In genomic region chr1:231106347-231106746, GRCh38 we compare ENCODE assay signal across 12 cellular contexts. TPM values are rescaled to one million over a fixed set of nuclear protein-coding genes. Genes with fewer than 3 reads are reported as not detected.
DNase-seq lines count a peak whose midpoint lies in the region; ATAC-seq lines count a peak whose summit lies in the region.
"Had no signal": no experiment of that assay in that cellular context is flagged by ENCODE, and none has a peak within 500 bp of the region (broad histone marks: within the 10 kb centered on the region; RNA-seq: fewer than 3 reads in every experiment).

No MANE protein-coding gene starts in this region.

- no peak overlapping the region for H3K4me3 ChIP-seq in BLaER1 treated with 17β-estradiol and CSF1 and Interleukin-3, amounts not matched to agents 10 nM and 100 nM
- H3K4me3 ChIP-seq: PC-9 had no signal

- peak; percentile 73 for DNase-seq in NCI-H1694 treated with DMSO at 0.1 percent for 48 hours (lab: John Stamatoyannopoulos, UW)
- DNase-seq in cerebellum (ENCODE audit: low spot score): peak; percentile 65
- peak; percentile 59 for DNase-seq in myocyte (ENCODE audit: low read depth)
- DNase-seq in HuH-7.5 (ENCODE audit: low spot score): no peak
- DNase-seq in COLO668 (lab: John Stamatoyannopoulos, UW; ENCODE audit: unreplicated experiment): no peak
- DNase-seq: activated CD4-positive, alpha-beta T cell treated with anti-CD3 and anti-CD28 coated beads for 48 hours; DMS153; PC-9 had no signal

- H3K27me3 ChIP-seq in BLaER1 treated with 17β-estradiol and CSF1 and Interleukin-3, amounts not matched to agents 10 nM and 100 nM: no peaks in the 10 kb centered on the region

- H3K36me3 ChIP-seq in BLaER1 treated with 17β-estradiol and CSF1 and Interleukin-3, amounts not matched to agents 10 nM and 100 nM: no peaks in the 10 kb centered on the region

- H3K4me2 ChIP-seq in BLaER1 treated with 17β-estradiol and CSF1 and Interleukin-3, amounts not matched to agents 10 nM and 100 nM: peak overlapping the region in 6 of 11 experiments; percentile 1 to 51 (median 44); a peak in 10 of 22 replicates
- H3K4me2 ChIP-seq: PC-9 had no signal

- ATAC-seq in HG03432 (IDR thresholded peaks at IDR 0.05; ENCODE audit: unreplicated experiment) (no peak), HG02571 (IDR thresholded peaks at IDR 0.05; ENCODE audit: unreplicated experiment) (no peak)

- H3K9me3 ChIP-seq in BLaER1 treated with 17β-estradiol and CSF1 and Interleukin-3, amounts not matched to agents 10 nM and 100 nM (replicated peaks in 1 of 11): peaks cover 11 to 18% (median 14%) of the 10 kb centered on the region in 11 experiments

- no peak overlapping the region for H3K9ac ChIP-seq in BLaER1 treated with 17β-estradiol and CSF1 and Interleukin-3, amounts not matched to agents 10 nM and 100 nM

- peak overlapping the region in 1 of 11 experiments; percentile 27; a peak in 1 of 22 replicates for H3K27ac ChIP-seq in BLaER1 treated with 17β-estradiol and CSF1 and Interleukin-3, amounts not matched to agents 10 nM and 100 nM
- H3K27ac ChIP-seq: PC-9 had no signal

- no peaks in the 10 kb centered on the region for H4K20me1 ChIP-seq in BLaER1 treated with 17β-estradiol and CSF1 and Interleukin-3, amounts not matched to agents 10 nM and 100 nM

- peaks cover 0 to 20% (median 5%) of the 10 kb centered on the region in 10 experiments; a peak in 10 of 20 replicates for H3K4me1 ChIP-seq in BLaER1 treated with 17β-estradiol and CSF1 and Interleukin-3, amounts not matched to agents 10 nM and 100 nM

RNA-seq across cellular contexts. Expression of gene TRIM67, which starts 55.5 kb away (rescaled TPM):
- total RNA-seq in cerebellum (29.4 TPM), myocyte (not detected in 2 replicates)
- polyA plus RNA-seq in myocyte (2012): not detected
- total RNA-seq: epithelial cell of proximal tubule, PC-9 had no signal

Comparison
In these comparisons a context has a peak if more than half of its experiments do, and no peak if none do; other contexts are left out.
1. DNase-seq: peak in NCI-H1694 treated with DMSO at 0.1 percent for 48 hours (single experiment), cerebellum (single experiment) and myocyte (single experiment); none in HuH-7.5 (single experiment) and COLO668 (single experiment).
2. RNA of gene TRIM67, which starts 55.5 kb away (total RNA-seq): 29.4 TPM in cerebellum (single experiment); not detected in myocyte; every median in the first group is over 10 times any median in the second.